In the genomic region with DNA sequence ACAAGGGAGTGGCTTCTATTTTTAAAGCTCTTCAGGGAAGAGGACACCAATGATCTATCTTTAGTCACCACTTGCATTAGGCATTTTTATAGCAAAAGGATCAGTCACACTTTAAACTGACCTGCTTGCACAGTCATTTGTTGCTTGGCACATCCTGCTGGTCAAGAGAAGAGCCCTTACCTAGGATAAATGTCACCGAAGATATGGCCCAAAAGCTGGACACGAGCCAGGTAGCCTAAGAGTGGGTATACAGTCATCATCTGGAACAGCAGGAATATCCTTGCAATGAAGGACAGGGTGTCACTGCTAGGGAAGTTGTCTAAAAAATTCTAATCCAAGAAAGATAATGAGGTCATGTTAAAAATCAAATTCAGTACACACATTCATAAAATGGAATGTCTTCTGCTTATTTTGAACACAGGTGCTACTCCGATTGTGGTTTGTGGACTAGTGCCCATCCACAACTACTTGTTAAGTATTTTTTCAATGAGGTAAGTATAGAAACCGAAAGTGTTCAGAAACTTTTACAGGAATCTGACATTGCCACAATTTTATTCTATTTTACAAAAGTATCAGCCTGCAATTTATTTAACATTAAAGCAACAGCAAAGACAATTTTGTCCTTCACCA, we compare ENCODE assay signal across 9 cellular contexts.
DNase-seq lines count a peak whose midpoint lies in the region; ATAC-seq and TF ChIP-seq lines count a peak whose summit lies in the region.
"Had no signal": no experiment of that assay in that cellular context is flagged by ENCODE, and none has a peak within 500 bp of the region (broad histone marks: within the 10 kb centered on the region; RNA-seq: fewer than 3 reads in every experiment).

No MANE protein-coding gene starts in this region.

- DNase-seq in Caki2 (ENCODE audit: low read depth) (peak; percentile 34), NCI-H146 (lab: John Stamatoyannopoulos, UW) (peak; percentile 28), cardiac fibroblast (ENCODE audit: low read depth in 2 of 2) (peak; percentile 49 to 62), myocyte (ENCODE audit: low read depth) (peak; percentile 82), Karpas-422 (no peak), AML-193 (lab: John Stamatoyannopoulos, UW) (no peak)

- no peak overlapping the region for H3K27ac ChIP-seq in Karpas-422 (ENCODE audit: low read length)
- H3K27ac ChIP-seq: RWPE1 had no signal

- H3K27me3 ChIP-seq in Karpas-422 (ENCODE audit: low read length): no peaks in the 10 kb centered on the region

- H3K4me2 ChIP-seq in Karpas-422 (ENCODE audit: low read depth, low read length, poor library complexity, severe bottlenecking): no peak overlapping the region

- H2AFZ ChIP-seq in Karpas-422 (ENCODE audit: low read length): no peak overlapping the region

- H3K4me1 ChIP-seq in Karpas-422 (ENCODE audit: low read length): no peaks in the 10 kb centered on the region

- no peaks in the 10 kb centered on the region for H3K9me3 ChIP-seq in Karpas-422 (ENCODE audit: low read length)

- H4K20me1 ChIP-seq in Karpas-422 (ENCODE audit: insufficient read depth, low read depth, low read length): no peaks in the 10 kb centered on the region

- no peak overlapping the region for H3K9ac ChIP-seq in Karpas-422 (ENCODE audit: low read length)

- no peak overlapping the region for H3K4me3 ChIP-seq in cardiac fibroblast (replicated peaks in 1 of 2; ENCODE audit: low read depth in 2 of 2, low read length in 2 of 2)
- H3K4me3 ChIP-seq in Karpas-422 (ENCODE audit: low read length): no peak overlapping the region

- H3K36me3 ChIP-seq in Karpas-422 (ENCODE audit: insufficient read depth, low read length): no peaks in the 10 kb centered on the region; the same call in 1 of the 2 replicates

- in situ Hi-C loops in Caki2 (cut with HindIII; ENCODE audit: low pct_unique_long_range_greater_than_20kb, low sequenced_read_pairs): no loop called here

- no peak for ATAC-seq in GM18873 (IDR thresholded peaks at IDR 0.05; ENCODE audit: low FRiP score, unreplicated experiment)
- no peak for ATAC-seq in GM18870 (IDR thresholded peaks at IDR 0.05; ENCODE audit: unreplicated experiment)

- no peaks in the 10 kb centered on the region for H3K79me2 ChIP-seq in Karpas-422 (ENCODE audit: low read length)

- H3K9me2 ChIP-seq in Karpas-422 (replicated peaks; ENCODE audit: insufficient read depth, low read length): no peaks in the 10 kb centered on the region

- TF ChIP-seq CTCF in cardiac fibroblast (IDR thresholded peaks at IDR 0.05; ENCODE audit: low read depth, low read length): no peak

Comparison
In these comparisons a context has a peak if more than half of its experiments do, and no peak if none do; other contexts are left out.
1. DNase-seq: peak in Caki2 (single experiment), NCI-H146 (single experiment), cardiac fibroblast (2 of 2) and myocyte (single experiment); none in Karpas-422 (single experiment) and AML-193 (0 of 2).